In genomic region chr14:58298477-58298879, GRCh38 we compare ENCODE assay signal across 8 cellular contexts. TPM values are rescaled to one million over a fixed set of nuclear protein-coding genes. Genes with fewer than 3 reads are reported as not detected.
DNase-seq lines count a peak whose midpoint lies in the region; ATAC-seq and TF ChIP-seq lines count a peak whose summit lies in the region.

A gene with protein sequence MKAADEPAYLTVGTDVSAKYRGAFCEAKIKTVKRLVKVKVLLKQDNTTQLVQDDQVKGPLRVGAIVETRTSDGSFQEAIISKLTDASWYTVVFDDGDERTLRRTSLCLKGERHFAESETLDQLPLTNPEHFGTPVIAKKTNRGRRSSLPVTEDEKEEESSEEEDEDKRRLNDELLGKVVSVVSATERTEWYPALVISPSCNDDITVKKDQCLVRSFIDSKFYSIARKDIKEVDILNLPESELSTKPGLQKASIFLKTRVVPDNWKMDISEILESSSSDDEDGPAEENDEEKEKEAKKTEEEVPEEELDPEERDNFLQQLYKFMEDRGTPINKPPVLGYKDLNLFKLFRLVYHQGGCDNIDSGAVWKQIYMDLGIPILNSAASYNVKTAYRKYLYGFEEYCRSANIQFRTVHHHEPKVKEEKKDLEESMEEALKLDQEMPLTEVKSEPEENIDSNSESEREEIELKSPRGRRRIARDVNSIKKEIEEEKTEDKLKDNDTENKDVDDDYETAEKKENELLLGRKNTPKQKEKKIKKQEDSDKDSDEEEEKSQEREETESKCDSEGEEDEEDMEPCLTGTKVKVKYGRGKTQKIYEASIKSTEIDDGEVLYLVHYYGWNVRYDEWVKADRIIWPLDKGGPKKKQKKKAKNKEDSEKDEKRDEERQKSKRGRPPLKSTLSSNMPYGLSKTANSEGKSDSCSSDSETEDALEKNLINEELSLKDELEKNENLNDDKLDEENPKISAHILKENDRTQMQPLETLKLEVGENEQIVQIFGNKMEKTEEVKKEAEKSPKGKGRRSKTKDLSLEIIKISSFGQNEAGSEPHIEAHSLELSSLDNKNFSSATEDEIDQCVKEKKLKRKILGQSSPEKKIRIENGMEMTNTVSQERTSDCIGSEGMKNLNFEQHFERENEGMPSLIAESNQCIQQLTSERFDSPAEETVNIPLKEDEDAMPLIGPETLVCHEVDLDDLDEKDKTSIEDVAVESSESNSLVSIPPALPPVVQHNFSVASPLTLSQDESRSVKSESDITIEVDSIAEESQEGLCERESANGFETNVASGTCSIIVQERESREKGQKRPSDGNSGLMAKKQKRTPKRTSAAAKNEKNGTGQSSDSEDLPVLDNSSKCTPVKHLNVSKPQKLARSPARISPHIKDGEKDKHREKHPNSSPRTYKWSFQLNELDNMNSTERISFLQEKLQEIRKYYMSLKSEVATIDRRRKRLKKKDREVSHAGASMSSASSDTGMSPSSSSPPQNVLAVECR (plus strand): TSS chr14:58298555. CDS start chr14:58299855, 1,300 bp downstream.

- H3K4me1 Mint-ChIP-seq in Calu3 (ENCODE audit: low read depth, unreplicated experiment) = no peaks in the 10 kb centered on the region

- H3K4me3 ChIP-seq in brain microvascular endothelial cell (ENCODE audit: low read depth, low read length) = peak within 1 kb of the TSS; percentile 92
- H3K4me3 ChIP-seq in liver (ENCODE audit: low read depth in 1 of 3, low read length in 3 of 3) = peak within 1 kb of the TSS; percentile 91 to 100 (median 95)

- intact Hi-C loops in Calu3 (cut with micrococcal nuclease; ENCODE audit: unreplicated experiment) = loop anchor here (5.0 kb wide), 1 partner anchor 56 kb away; the partner anchor contains the start of gene PSMA3

- DNase-seq in Calu3 (no peak), brain microvascular endothelial cell (no peak)
- peak; percentile 54 to 74 for DNase-seq in stimulated activated CD4-positive, alpha-beta T cell treated with anti-CD3 and anti-CD28 coated beads, Interleukin-4, amount 100 ng/mL, for 48 hours (ENCODE audit: low read depth in 2 of 2)

- under 1% methylated on average over 25 of the region's 25 CpGs for WGBS in liver

- peak in 1 of 2 donors; percentile 13 for TF ChIP-seq RAD21 in liver (IDR thresholded peaks at IDR 0.05)

- H3K9me3 ChIP-seq in liver (ENCODE audit: control insufficient read depth in 4 of 4, low read length in 3 of 4) = no peaks in the 10 kb centered on the region

- H3K27me3 Mint-ChIP-seq in Calu3 (ENCODE audit: unreplicated experiment) = no peaks in the 10 kb centered on the region

- H3K4me1 ChIP-seq in liver (ENCODE audit: control insufficient read depth in 4 of 4, insufficient read depth in 4 of 4, low read length in 3 of 4) = peaks cover 7 to 38% (median 28%) of the 10 kb centered on the region in 4 donors

- peak within 1 kb of the TSS; percentile 84 for H3K27ac Mint-ChIP-seq in Calu3 (ENCODE audit: unreplicated experiment)

- TF ChIP-seq CTCF in Calu3 (IDR thresholded peaks at IDR 0.05; ENCODE audit: unreplicated experiment) (no peak), brain microvascular endothelial cell (IDR thresholded peaks at IDR 0.05; ENCODE audit: low read depth, low read length, missing control alignments) (no peak), liver (IDR thresholded peaks at IDR 0.05; ENCODE audit: low read depth, low read length, missing input control) (no peak)

- CTCF ChIA-PET in Calu3 (lab: Charles Lee) = interaction anchor here (0.9 to 1.9 kb wide), 7 partner anchors 17 to 98 kb away, joined by 3 to 10 read pairs (median 3); partner anchors contain the start of gene TOMM20L

- ATAC-seq in SK-N-SH treated with all-trans-retinoic acid at 6 μM for 48 hours = peak; percentile 9
- no peak for ATAC-seq in HG03095 (IDR thresholded peaks at IDR 0.05; ENCODE audit: unreplicated experiment)
- no peak for ATAC-seq in GM21529 (IDR thresholded peaks at IDR 0.05; ENCODE audit: unreplicated experiment)
- no peak for ATAC-seq in HG03139 (IDR thresholded peaks at IDR 0.05; ENCODE audit: unreplicated experiment)

- H3K27ac ChIP-seq in brain microvascular endothelial cell (peak within 1 kb of the TSS; percentile 95), liver (ENCODE audit: low read depth in 1 of 2, low read length in 2 of 2) (peak within 1 kb of the TSS; percentile 99)

- H3K36me3 Mint-ChIP-seq in Calu3 (ENCODE audit: insufficient read depth, unreplicated experiment) = peaks cover 44% of the 10 kb centered on the region

- no peaks in the 10 kb centered on the region for H3K27me3 ChIP-seq in brain microvascular endothelial cell (replicated peaks)
- H3K27me3 ChIP-seq in liver (ENCODE audit: control insufficient read depth in 4 of 4, insufficient read depth in 4 of 4, low read length in 3 of 4) = no peaks in the 10 kb centered on the region

- no TSS peak for BruUV-seq in Calu3 (replicated peaks; lab: Mats Ljungman, UMichigan)

- no peaks in the 10 kb centered on the region for H3K9me3 Mint-ChIP-seq in Calu3 (ENCODE audit: low read depth, unreplicated experiment)

- H3K4me3 Mint-ChIP-seq in Calu3 (ENCODE audit: low read depth, unreplicated experiment) = no peak within 1 kb of the TSS

- in situ Hi-C loops in brain microvascular endothelial cell (cut with HindIII; ENCODE audit: low pct_ligation_motif_present, low sequenced_read_pairs) = no loop called here

- peak within 1 kb of the TSS; percentile 96 to 99 for H3K9ac ChIP-seq in liver (ENCODE audit: low read depth in 1 of 2, low read length in 2 of 2)

- H3K36me3 ChIP-seq in brain microvascular endothelial cell (replicated peaks) (peaks cover 21% of the 10 kb centered on the region), liver (ENCODE audit: control insufficient read depth in 4 of 4, insufficient read depth in 3 of 4, low read depth in 1 of 4, low read length in 3 of 4) (peaks cover 4 to 17% (median 9%) of the 10 kb centered on the region in 4 donors)

TF ChIP-seq in SK-N-SH treated with all-trans-retinoic acid at 6 μM for 48 hours, 23 proteins besides CTCF, POLR2A, EP300 and RAD21:
- no peak for TF ChIP-seq OSR1 (CRISPR knock-in tag; IDR thresholded peaks at IDR 0.05)
- TF ChIP-seq, protein P1, sequence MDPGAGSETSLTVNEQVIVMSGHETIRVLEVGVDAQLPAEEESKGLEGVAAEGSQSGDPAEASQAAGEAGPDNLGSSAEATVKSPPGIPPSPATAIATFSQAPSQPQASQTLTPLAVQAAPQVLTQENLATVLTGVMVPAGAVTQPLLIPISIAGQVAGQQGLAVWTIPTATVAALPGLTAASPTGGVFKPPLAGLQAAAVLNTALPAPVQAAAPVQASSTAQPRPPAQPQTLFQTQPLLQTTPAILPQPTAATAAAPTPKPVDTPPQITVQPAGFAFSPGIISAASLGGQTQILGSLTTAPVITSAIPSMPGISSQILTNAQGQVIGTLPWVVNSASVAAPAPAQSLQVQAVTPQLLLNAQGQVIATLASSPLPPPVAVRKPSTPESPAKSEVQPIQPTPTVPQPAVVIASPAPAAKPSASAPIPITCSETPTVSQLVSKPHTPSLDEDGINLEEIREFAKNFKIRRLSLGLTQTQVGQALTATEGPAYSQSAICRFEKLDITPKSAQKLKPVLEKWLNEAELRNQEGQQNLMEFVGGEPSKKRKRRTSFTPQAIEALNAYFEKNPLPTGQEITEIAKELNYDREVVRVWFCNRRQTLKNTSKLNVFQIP (CRISPR knock-in tag; IDR thresholded peaks at IDR 0.05; ENCODE audit: borderline replicate concordance, low read depth) = 0 out of 2 replicates have a peak, but pooled peaks have one; percentile 88
TF ChIP-seq in SK-N-SH treated with all-trans-retinoic acid at 6 μM for 48 hours: peak in this region for 1.

TF ChIP-seq in liver, 16 proteins besides CTCF, POLR2A, EP300 and RAD21:
- TF ChIP-seq FOXA2 (IDR thresholded peaks at IDR 0.05) = no peak
- TF ChIP-seq REST (IDR thresholded peaks at IDR 0.05) = peak; percentile 61
- peak; percentile 84 for TF ChIP-seq SP1 (IDR thresholded peaks at IDR 0.05)
- TF ChIP-seq TAF1 (conservative IDR thresholded peaks at IDR 0.05) = peak; percentile 72
- TF ChIP-seq ZBTB33 (IDR thresholded peaks at IDR 0.05) = no peak

RNA-seq across cellular contexts. Expression of the gene that starts here (rescaled TPM):
- total RNA-seq in Calu3 (2022) = 24.9 and 26.7 TPM in 2 replicates
- 10 to 100 TPM; 10.1 to 13.9 TPM for total RNA-seq in liver
- polyA plus RNA-seq in liver = 10 to 100 TPM in 1 of 2 donors, 1 to 10 TPM in 1; 3.8 to 26.9 TPM

Comparison
In these comparisons a context has a peak if more than half of its experiments do, and no peak if none do; other contexts are left out.
1. DNase-seq: peak in stimulated activated CD4-positive, alpha-beta T cell treated with anti-CD3 and anti-CD28 coated beads, Interleukin-4, amount 100 ng/mL, for 48 hours (2 of 2); none in Calu3 (single experiment) and brain microvascular endothelial cell (single experiment).